ENCODE assay signal across 11 cellular contexts in genomic region chr1:112054504-112054903, GRCh38.
"Had no signal": no experiment of that assay in that cellular context is flagged by ENCODE, and none has a peak within 500 bp of the region (broad histone marks: within the 10 kb centered on the region; RNA-seq: fewer than 3 reads in every experiment).

No MANE protein-coding gene starts in this region.

- H3K27me3 ChIP-seq: stomach had no signal

- H3K4me3 ChIP-seq: stomach, thoracic aorta had no signal

- FAIRE-seq: TTC549 had no signal

- H3K9me3 ChIP-seq: stomach, thoracic aorta had no signal

- DNase-seq: activated CD4-positive, alpha-beta T cell treated with anti-CD3 and anti-CD28 coated beads, Interleukin-2, amount 50 U/mL, for 1 hour; activated CD4-positive, CD25-positive, alpha-beta regulatory T cell; activated naive CD4-positive, alpha-beta T cell treated with anti-CD3 and anti-CD28 coated beads, Interleukin-2, amount 50 U/mL, for 16 hours; dermis blood vessel endothelial cell; erythroblast; mesenchymal stem cell; stimulated activated CD4-positive, alpha-beta T cell treated with anti-CD3 and anti-CD28 coated beads, Interleukin-15, amount 100 ng/mL, for 24 hours; stomach; T-helper 2 cell had no signal

- H3K27ac ChIP-seq: stomach, thoracic aorta had no signal

- H3K36me3 ChIP-seq: stomach, thoracic aorta had no signal

- H3K4me1 ChIP-seq: stomach had no signal
